9 cellular contexts compared by ENCODE assay signal in the genomic region with DNA sequence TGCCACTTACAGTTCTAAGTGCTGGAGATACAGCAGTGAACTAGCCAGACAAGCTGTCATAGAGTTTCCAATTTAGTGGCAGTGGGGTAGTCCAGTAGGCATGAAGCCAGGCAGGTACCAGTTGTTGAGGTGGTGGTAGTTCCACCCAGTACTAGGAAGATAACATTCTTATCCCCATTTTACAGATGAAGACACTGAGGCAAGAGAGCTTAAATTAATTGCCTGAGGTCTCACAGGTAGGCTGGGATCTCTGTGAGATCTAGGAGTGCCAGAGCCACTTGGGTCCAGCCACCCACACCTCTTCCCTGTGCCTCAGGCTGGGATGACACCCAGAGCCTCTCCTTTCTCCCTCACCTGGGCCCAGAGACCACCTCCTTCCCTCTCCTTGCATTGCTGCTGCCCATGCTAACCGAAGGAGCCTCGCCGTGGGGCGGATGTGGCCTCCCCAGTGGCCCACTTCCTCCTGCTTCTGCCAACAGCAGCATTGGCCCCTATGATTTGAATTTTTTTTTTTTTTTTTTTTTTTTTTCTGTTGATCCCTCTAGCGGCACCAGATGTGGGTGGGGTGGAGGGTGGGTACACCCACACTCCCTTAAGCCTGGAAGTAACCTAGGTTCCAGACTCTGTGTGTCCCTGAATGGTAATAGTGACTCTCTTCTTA.
DNase-seq lines count a peak whose midpoint lies in the region; TF ChIP-seq lines count a peak whose summit lies in the region.
"Had no signal": no experiment of that assay in that cellular context is flagged by ENCODE, and none has a peak within 500 bp of the region (broad histone marks: within the 10 kb centered on the region; RNA-seq: fewer than 3 reads in every experiment).

No MANE protein-coding gene starts in this region.

- DNase-seq in GM10266 (ENCODE audit: extremely low spot score), result peak; percentile 25
- peak; percentile 37 for DNase-seq in NOMO-1 treated with dmso at 0.1 percent for 144 hours (lab: John Stamatoyannopoulos, UW; ENCODE audit: unreplicated experiment)
- peak; percentile 30 to 57 for DNase-seq in activated T-helper 1 cell treated with anti-CD3 and anti-CD28 coated beads, Interleukin-2, amount 50 U/mL, for 16 hours (ENCODE audit: low read depth in 1 of 2, low spot score in 1 of 2)
- DNase-seq in osteocyte (ENCODE audit: extremely low spot score, unreplicated experiment), result peak; percentile 70
- no peak for DNase-seq in MCF 10A (ENCODE audit: unreplicated experiment)
- DNase-seq in kidney glomerular epithelial cell (lab: John Stamatoyannopoulos, UW), result no peak
- DNase-seq in SHP77 (lab: John Stamatoyannopoulos, UW), result no peak
- no peak for DNase-seq in GOT3 (lab: John Stamatoyannopoulos, UW)
- DNase-seq: esophagus squamous epithelium had no signal

- BruUV-seq in MCF 10A (replicated peaks; lab: Mats Ljungman, UMichigan), result no TSS peak

- H3K27ac Mint-ChIP-seq in osteocyte (ENCODE audit: unreplicated experiment) (no peak overlapping the region), MCF 10A (ENCODE audit: low read depth, unreplicated experiment) (no peak overlapping the region)

- intact Hi-C loops in MCF 10A (cut with micrococcal nuclease), result no loop called here

- POLR2A ChIA-PET in MCF 10A (lab: Yijun Ruan, JAX), result no interaction called here

- no peaks in the 10 kb centered on the region for H3K4me1 Mint-ChIP-seq in osteocyte (ENCODE audit: unreplicated experiment)
- no peaks in the 10 kb centered on the region for H3K4me1 Mint-ChIP-seq in MCF 10A (ENCODE audit: insufficient read depth, unreplicated experiment)

- H3K4me3 Mint-ChIP-seq in osteocyte (ENCODE audit: unreplicated experiment), result no peak overlapping the region
- H3K4me3 Mint-ChIP-seq in MCF 10A (ENCODE audit: unreplicated experiment), result no peak overlapping the region

- no peaks in the 10 kb centered on the region for H3K9me3 Mint-ChIP-seq in osteocyte (ENCODE audit: unreplicated experiment)
- no peaks in the 10 kb centered on the region for H3K9me3 Mint-ChIP-seq in MCF 10A (ENCODE audit: unreplicated experiment)

- H3K27me3 Mint-ChIP-seq in osteocyte (ENCODE audit: unreplicated experiment) (no peaks in the 10 kb centered on the region), MCF 10A (ENCODE audit: insufficient read depth, unreplicated experiment) (peaks cover 40% of the 10 kb centered on the region)

- H3K36me3 Mint-ChIP-seq in osteocyte (ENCODE audit: unreplicated experiment), result no peaks in the 10 kb centered on the region
- H3K36me3 Mint-ChIP-seq in MCF 10A (ENCODE audit: insufficient read depth, unreplicated experiment), result peaks cover 3% of the 10 kb centered on the region

- no peak for TF ChIP-seq CTCF in GM10266 (IDR thresholded peaks at IDR 0.05; ENCODE audit: control insufficient read depth, insufficient read depth, low read depth, missing control alignments)
- TF ChIP-seq CTCF in osteocyte (IDR thresholded peaks at IDR 0.05), result no peak
- no peak for TF ChIP-seq CTCF in MCF 10A (IDR thresholded peaks at IDR 0.05; ENCODE audit: unreplicated experiment)

- CTCF ChIA-PET in MCF 10A (lab: Yijun Ruan, JAX), result interaction anchor here (0.7 kb wide), 1 partner anchor 36 kb away, joined by 4 read pairs; no protein-coding TSS in a partner anchor

Comparison
In these comparisons a context has a peak if more than half of its experiments do, and no peak if none do; other contexts are left out.
1. DNase-seq: peak in GM10266 (single experiment), NOMO-1 treated with dmso at 0.1 percent for 144 hours (single experiment), activated T-helper 1 cell treated with anti-CD3 and anti-CD28 coated beads, Interleukin-2, amount 50 U/mL, for 16 hours (2 of 2) and osteocyte (single experiment); none in MCF 10A (single experiment), kidney glomerular epithelial cell (single experiment), SHP77 (0 of 2) and GOT3 (single experiment).